ENCODE assay signal across 1 cellular context in genomic region chr20:49281059-49281912, GRCh38.
A peak's percentile ranks its signal among the peaks of the same experiment; 100 is the strongest.
TF ChIP-seq lines count a peak whose summit lies in the region.

No MANE protein-coding gene starts in this region.

TF ChIP-seq in HepG2, 621 proteins besides CTCF, POLR2A, EP300 and RAD21 (continued from another document and continues in another):
- no peak; the same call in 1 of the 2 replicates for TF ChIP-seq POGK (CRISPR knock-in tag; conservative IDR thresholded peaks at IDR 0.05)
- TF ChIP-seq PRPF4 (IDR thresholded peaks at IDR 0.05; ENCODE audit: low read depth, low read length, poor library complexity, severe bottlenecking) = no peak
- TF ChIP-seq ZFP36L1 (CRISPR knock-in tag; IDR thresholded peaks at IDR 0.05) = 0 out of 2 replicates have a peak, but pooled peaks have one; percentile 46
- TF ChIP-seq ZNF605 (CRISPR knock-in tag; IDR thresholded peaks at IDR 0.05) = 0 out of 2 replicates have a peak, but pooled peaks have one; percentile 68
- TF ChIP-seq, protein P1, sequence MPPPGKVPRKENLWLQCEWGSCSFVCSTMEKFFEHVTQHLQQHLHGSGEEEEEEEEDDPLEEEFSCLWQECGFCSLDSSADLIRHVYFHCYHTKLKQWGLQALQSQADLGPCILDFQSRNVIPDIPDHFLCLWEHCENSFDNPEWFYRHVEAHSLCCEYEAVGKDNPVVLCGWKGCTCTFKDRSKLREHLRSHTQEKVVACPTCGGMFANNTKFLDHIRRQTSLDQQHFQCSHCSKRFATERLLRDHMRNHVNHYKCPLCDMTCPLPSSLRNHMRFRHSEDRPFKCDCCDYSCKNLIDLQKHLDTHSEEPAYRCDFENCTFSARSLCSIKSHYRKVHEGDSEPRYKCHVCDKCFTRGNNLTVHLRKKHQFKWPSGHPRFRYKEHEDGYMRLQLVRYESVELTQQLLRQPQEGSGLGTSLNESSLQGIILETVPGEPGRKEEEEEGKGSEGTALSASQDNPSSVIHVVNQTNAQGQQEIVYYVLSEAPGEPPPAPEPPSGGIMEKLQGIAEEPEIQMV (CRISPR knock-in tag; IDR thresholded peaks at IDR 0.05; ENCODE audit: low read depth) = no peak
- no peak; the same call in 1 of the 2 replicates for TF ChIP-seq AFF4 (CRISPR knock-in tag; IDR thresholded peaks at IDR 0.05)
- no peak; a peak in 1 of 4 replicates for TF ChIP-seq HMGXB4 (CRISPR knock-in tag; IDR thresholded peaks at IDR 0.05; ENCODE audit: borderline replicate concordance in 1 of 2, low read depth in 1 of 2)
- no peak for TF ChIP-seq ZNF550 (CRISPR knock-in tag; IDR thresholded peaks at IDR 0.05; ENCODE audit: borderline replicate concordance)
- TF ChIP-seq SMAD1 (CRISPR knock-in tag; IDR thresholded peaks at IDR 0.05; ENCODE audit: borderline replicate concordance, low read depth) = no peak
- 0 out of 2 replicates have a peak, but pooled peaks have one; percentile 8 for TF ChIP-seq RFXAP (CRISPR knock-in tag; IDR thresholded peaks at IDR 0.05; ENCODE audit: borderline replicate concordance)
- TF ChIP-seq ZNF788 (CRISPR knock-in tag; IDR thresholded peaks at IDR 0.05; ENCODE audit: borderline replicate concordance) = peak; percentile 45; the same call in 1 of the 2 replicates
- no peak; the same call in 1 of the 2 replicates for TF ChIP-seq DNMT3B (CRISPR knock-in tag; conservative IDR thresholded peaks at IDR 0.05)
- TF ChIP-seq KMT2A (CRISPR knock-in tag; IDR thresholded peaks at IDR 0.05) = no peak
- TF ChIP-seq MBD4 (IDR thresholded peaks at IDR 0.05; ENCODE audit: borderline replicate concordance, low read length) = no peak
- 0 out of 2 replicates have a peak, but pooled peaks have one; percentile 6 for TF ChIP-seq MAFF (IDR thresholded peaks at IDR 0.05; ENCODE audit: low read depth, low read length)
- TF ChIP-seq, protein P2, sequence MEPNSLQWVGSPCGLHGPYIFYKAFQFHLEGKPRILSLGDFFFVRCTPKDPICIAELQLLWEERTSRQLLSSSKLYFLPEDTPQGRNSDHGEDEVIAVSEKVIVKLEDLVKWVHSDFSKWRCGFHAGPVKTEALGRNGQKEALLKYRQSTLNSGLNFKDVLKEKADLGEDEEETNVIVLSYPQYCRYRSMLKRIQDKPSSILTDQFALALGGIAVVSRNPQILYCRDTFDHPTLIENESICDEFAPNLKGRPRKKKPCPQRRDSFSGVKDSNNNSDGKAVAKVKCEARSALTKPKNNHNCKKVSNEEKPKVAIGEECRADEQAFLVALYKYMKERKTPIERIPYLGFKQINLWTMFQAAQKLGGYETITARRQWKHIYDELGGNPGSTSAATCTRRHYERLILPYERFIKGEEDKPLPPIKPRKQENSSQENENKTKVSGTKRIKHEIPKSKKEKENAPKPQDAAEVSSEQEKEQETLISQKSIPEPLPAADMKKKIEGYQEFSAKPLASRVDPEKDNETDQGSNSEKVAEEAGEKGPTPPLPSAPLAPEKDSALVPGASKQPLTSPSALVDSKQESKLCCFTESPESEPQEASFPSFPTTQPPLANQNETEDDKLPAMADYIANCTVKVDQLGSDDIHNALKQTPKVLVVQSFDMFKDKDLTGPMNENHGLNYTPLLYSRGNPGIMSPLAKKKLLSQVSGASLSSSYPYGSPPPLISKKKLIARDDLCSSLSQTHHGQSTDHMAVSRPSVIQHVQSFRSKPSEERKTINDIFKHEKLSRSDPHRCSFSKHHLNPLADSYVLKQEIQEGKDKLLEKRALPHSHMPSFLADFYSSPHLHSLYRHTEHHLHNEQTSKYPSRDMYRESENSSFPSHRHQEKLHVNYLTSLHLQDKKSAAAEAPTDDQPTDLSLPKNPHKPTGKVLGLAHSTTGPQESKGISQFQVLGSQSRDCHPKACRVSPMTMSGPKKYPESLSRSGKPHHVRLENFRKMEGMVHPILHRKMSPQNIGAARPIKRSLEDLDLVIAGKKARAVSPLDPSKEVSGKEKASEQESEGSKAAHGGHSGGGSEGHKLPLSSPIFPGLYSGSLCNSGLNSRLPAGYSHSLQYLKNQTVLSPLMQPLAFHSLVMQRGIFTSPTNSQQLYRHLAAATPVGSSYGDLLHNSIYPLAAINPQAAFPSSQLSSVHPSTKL (CRISPR knock-in tag; IDR thresholded peaks at IDR 0.05) = 0 out of 2 replicates have a peak, but pooled peaks have one; percentile 25
- TF ChIP-seq PHF8 (CRISPR knock-in tag; IDR thresholded peaks at IDR 0.05) = no peak
- TF ChIP-seq ZNF619 (CRISPR knock-in tag; IDR thresholded peaks at IDR 0.05) = no peak
- no peak for TF ChIP-seq BRD4 (CRISPR knock-in tag; IDR thresholded peaks at IDR 0.05)
- no peak for TF ChIP-seq LCORL (IDR thresholded peaks at IDR 0.05)
- 0 out of 2 replicates have a peak, but pooled peaks have one; percentile 12 for TF ChIP-seq LCORL (CRISPR knock-in tag; IDR thresholded peaks at IDR 0.05)
- TF ChIP-seq ATM (IDR thresholded peaks at IDR 0.05; ENCODE audit: borderline replicate concordance) = no peak
- TF ChIP-seq MED8 (CRISPR knock-in tag; IDR thresholded peaks at IDR 0.05; ENCODE audit: insufficient replicate concordance) = no peak
- no peak for TF ChIP-seq MLLT10 (CRISPR knock-in tag; IDR thresholded peaks at IDR 0.05)
- no peak for TF ChIP-seq HNF4G (IDR thresholded peaks at IDR 0.05; ENCODE audit: borderline replicate concordance, low read depth, low read length)
- TF ChIP-seq HNF4G (CRISPR knock-in tag; IDR thresholded peaks at IDR 0.05; ENCODE audit: borderline replicate concordance, low read depth) = no peak
- no peak for TF ChIP-seq ZNF503 (CRISPR knock-in tag; IDR thresholded peaks at IDR 0.05)
- TF ChIP-seq TSC22D2 (CRISPR knock-in tag; IDR thresholded peaks at IDR 0.05; ENCODE audit: borderline replicate concordance) = 0 out of 2 replicates have a peak, but pooled peaks have one; percentile 45
- TF ChIP-seq ZNF431 (CRISPR knock-in tag; IDR thresholded peaks at IDR 0.05; ENCODE audit: borderline replicate concordance, low read depth) = peak; percentile 36; the same call in 1 of the 2 replicates
- TF ChIP-seq ZNF598 (CRISPR knock-in tag; IDR thresholded peaks at IDR 0.05; ENCODE audit: borderline replicate concordance) = no peak
- TF ChIP-seq, protein P3, sequence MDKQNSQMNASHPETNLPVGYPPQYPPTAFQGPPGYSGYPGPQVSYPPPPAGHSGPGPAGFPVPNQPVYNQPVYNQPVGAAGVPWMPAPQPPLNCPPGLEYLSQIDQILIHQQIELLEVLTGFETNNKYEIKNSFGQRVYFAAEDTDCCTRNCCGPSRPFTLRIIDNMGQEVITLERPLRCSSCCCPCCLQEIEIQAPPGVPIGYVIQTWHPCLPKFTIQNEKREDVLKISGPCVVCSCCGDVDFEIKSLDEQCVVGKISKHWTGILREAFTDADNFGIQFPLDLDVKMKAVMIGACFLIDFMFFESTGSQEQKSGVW (CRISPR knock-in tag; IDR thresholded peaks at IDR 0.05; ENCODE audit: borderline replicate concordance) = no peak
- TF ChIP-seq NONO (IDR thresholded peaks at IDR 0.05) = no peak
- TF ChIP-seq NONO (CRISPR knock-in tag; conservative IDR thresholded peaks at IDR 0.05) = no peak
- peak; percentile 25; the same call in 1 of the 2 replicates for TF ChIP-seq SALL1 (CRISPR knock-in tag; IDR thresholded peaks at IDR 0.05)
- TF ChIP-seq FOXO4 (CRISPR knock-in tag; conservative IDR thresholded peaks at IDR 0.05) = no peak
- no peak for TF ChIP-seq TOE1 (CRISPR knock-in tag; IDR thresholded peaks at IDR 0.05)
- peak; percentile 90 for TF ChIP-seq RBFOX2 (IDR thresholded peaks at IDR 0.05; ENCODE audit: low read depth, low read length)
- TF ChIP-seq IKZF4 (CRISPR knock-in tag; IDR thresholded peaks at IDR 0.05; ENCODE audit: borderline replicate concordance, low read depth, not compliant biosample characterization) = peak; percentile 10
- TF ChIP-seq, protein P4, sequence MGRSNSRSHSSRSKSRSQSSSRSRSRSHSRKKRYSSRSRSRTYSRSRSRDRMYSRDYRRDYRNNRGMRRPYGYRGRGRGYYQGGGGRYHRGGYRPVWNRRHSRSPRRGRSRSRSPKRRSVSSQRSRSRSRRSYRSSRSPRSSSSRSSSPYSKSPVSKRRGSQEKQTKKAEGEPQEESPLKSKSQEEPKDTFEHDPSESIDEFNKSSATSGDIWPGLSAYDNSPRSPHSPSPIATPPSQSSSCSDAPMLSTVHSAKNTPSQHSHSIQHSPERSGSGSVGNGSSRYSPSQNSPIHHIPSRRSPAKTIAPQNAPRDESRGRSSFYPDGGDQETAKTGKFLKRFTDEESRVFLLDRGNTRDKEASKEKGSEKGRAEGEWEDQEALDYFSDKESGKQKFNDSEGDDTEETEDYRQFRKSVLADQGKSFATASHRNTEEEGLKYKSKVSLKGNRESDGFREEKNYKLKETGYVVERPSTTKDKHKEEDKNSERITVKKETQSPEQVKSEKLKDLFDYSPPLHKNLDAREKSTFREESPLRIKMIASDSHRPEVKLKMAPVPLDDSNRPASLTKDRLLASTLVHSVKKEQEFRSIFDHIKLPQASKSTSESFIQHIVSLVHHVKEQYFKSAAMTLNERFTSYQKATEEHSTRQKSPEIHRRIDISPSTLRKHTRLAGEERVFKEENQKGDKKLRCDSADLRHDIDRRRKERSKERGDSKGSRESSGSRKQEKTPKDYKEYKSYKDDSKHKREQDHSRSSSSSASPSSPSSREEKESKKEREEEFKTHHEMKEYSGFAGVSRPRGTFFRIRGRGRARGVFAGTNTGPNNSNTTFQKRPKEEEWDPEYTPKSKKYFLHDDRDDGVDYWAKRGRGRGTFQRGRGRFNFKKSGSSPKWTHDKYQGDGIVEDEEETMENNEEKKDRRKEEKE (IDR thresholded peaks at IDR 0.05) = no peak
